ENCODE assay signal across 21 cellular contexts in genomic region chr5:142459209-142459608, GRCh38.
DNase-seq lines count a peak whose midpoint lies in the region; ATAC-seq, FAIRE-seq and TF ChIP-seq lines count a peak whose summit lies in the region.
"Had no signal": no experiment of that assay in that cellular context is flagged by ENCODE, and none has a peak within 500 bp of the region (broad histone marks: within the 10 kb centered on the region; RNA-seq: fewer than 3 reads in every experiment).

No MANE protein-coding gene starts in this region.

- no peak for TF ChIP-seq RAD21 in GM12878 (IDR thresholded peaks at IDR 0.05; ENCODE audit: insufficient read depth, low read depth, low read length)

- H3K36me3 ChIP-seq in GM23338 (ENCODE audit: insufficient read depth) (no peaks in the 10 kb centered on the region), HEK293 (ENCODE audit: control insufficient read depth in 2 of 2, insufficient read depth in 1 of 2, low read length in 2 of 2) (no peaks in the 10 kb centered on the region), GM12878 (ENCODE audit: control insufficient read depth in 2 of 2, insufficient read depth in 2 of 2, low read length in 1 of 2) (no peaks in the 10 kb centered on the region)

- ATAC-seq in GM23338, result no peak
- no peak for ATAC-seq in GM12878
- peak; percentile 20 for ATAC-seq in foreskin keratinocyte
- no peak for ATAC-seq in Right ventricle myocardium superior (ENCODE audit: poor library complexity)

- H3K79me2 ChIP-seq in GM23338 (replicated peaks; ENCODE audit: insufficient read depth) (no peaks in the 10 kb centered on the region), GM12878 (ENCODE audit: control insufficient read depth, insufficient read depth, low read length) (no peaks in the 10 kb centered on the region)

- no peak overlapping the region for H3K4me2 ChIP-seq in GM23338
- no peak overlapping the region for H3K4me2 ChIP-seq in GM12878 (ENCODE audit: control insufficient read depth, insufficient read depth)
- H3K4me2 ChIP-seq: KMS-11 had no signal

- no peak for TF ChIP-seq EP300 in GM12878 (IDR thresholded peaks at IDR 0.05; ENCODE audit: borderline replicate concordance in 1 of 2, control insufficient read depth in 1 of 2, low read depth in 2 of 2, low read length in 2 of 2)

- H3K9ac ChIP-seq in GM12878 (ENCODE audit: control insufficient read depth, insufficient read depth, low read length), result no peak overlapping the region
- H3K9ac ChIP-seq: GM23248, KMS-11 had no signal

- H3K4me1 Mint-ChIP-seq in GM23338, result peaks cover 2% of the 10 kb centered on the region; the same call in 1 of the 3 replicates

- no peak overlapping the region for H3K27ac ChIP-seq in GM23338 (ENCODE audit: low read depth)
- no peak overlapping the region for H3K27ac ChIP-seq in HEK293 (ENCODE audit: extremely low read depth, low read depth, low read length)
- no peak overlapping the region for H3K27ac ChIP-seq in GM12878 (ENCODE audit: control insufficient read depth, insufficient read depth)
- no peak overlapping the region for H3K27ac ChIP-seq in foreskin keratinocyte
- H3K27ac ChIP-seq: C4-2B, GM23248, HL-60, KMS-11 had no signal

- H2AFZ ChIP-seq in GM23338 (no peak overlapping the region), GM12878 (ENCODE audit: control insufficient read depth, low read depth, low read length) (no peak overlapping the region)
- H2AFZ ChIP-seq: GM23248 had no signal

- CTCF ChIA-PET in HEK293 (lab: Yijun Ruan, JAX) (no interaction called here), GM12878 (lab: Yijun Ruan, JAX) (no interaction called here)

- no peaks in the 10 kb centered on the region for H3F3A ChIP-seq in GM23338 (replicated peaks; ENCODE audit: low read depth)

- DNase-seq in GM23338 (ENCODE audit: low spot score) (no peak), GM12878 (ENCODE audit: low read depth, low spot score) (no peak), foreskin keratinocyte (no peak), activated T-cell treated with anti-CD3 and anti-CD28 coated beads for 4 hours (no peak), Right ventricle myocardium superior (no peak), NOMO-1 (lab: John Stamatoyannopoulos, UW; ENCODE audit: unreplicated experiment in 2 of 2) (no peak)
- DNase-seq: AML-193; Caco-2; CD4-positive, alpha-beta T cell; GM23248; H7 had no signal

- RAD21 ChIA-PET in GM12878 (lab: Charles Lee; ENCODE audit: unreplicated experiment), result no interaction called here

- SMC1A ChIA-PET in GM12878 (lab: Charles Lee; ENCODE audit: uncharacterized antibody, unreplicated experiment), result no interaction called here

- peaks cover 1% of the 10 kb centered on the region for H3K27me3 Mint-ChIP-seq in GM23338 (ENCODE audit: insufficient read depth, low read depth, poor library complexity)
- H3K27me3 Mint-ChIP-seq: CD4-positive, alpha-beta T cell had no signal

- 0 out of 2 replicates have a peak, but pooled peaks cover 3% of the 10 kb centered on the region for H3K4me1 ChIP-seq in GM23338 (ENCODE audit: insufficient read depth)
- no peaks in the 10 kb centered on the region for H3K4me1 ChIP-seq in HEK293 (ENCODE audit: control insufficient read depth, insufficient read depth, low read length)
- no peaks in the 10 kb centered on the region for H3K4me1 ChIP-seq in GM12878 (ENCODE audit: control insufficient read depth, insufficient read depth, low read length)
- no peaks in the 10 kb centered on the region for H3K4me1 ChIP-seq in foreskin keratinocyte
- H3K4me1 ChIP-seq: Caco-2 had no signal

- no TSS peak for BruUV-seq in GM12878 (replicated peaks; lab: Mats Ljungman, UMichigan)

- H4K20me1 ChIP-seq in GM23338 (replicated peaks; ENCODE audit: insufficient read depth), result no peaks in the 10 kb centered on the region
- H4K20me1 ChIP-seq in GM12878 (ENCODE audit: control insufficient read depth, insufficient read depth), result no peaks in the 10 kb centered on the region

- H3K9me3 ChIP-seq in HEK293 (ENCODE audit: control insufficient read depth, insufficient read depth, low read depth, low read length) (no peaks in the 10 kb centered on the region), GM12878 (replicated peaks; ENCODE audit: control insufficient read depth, insufficient read depth, low read length) (no peaks in the 10 kb centered on the region; the same call in 2 of the 3 replicates)

- H3K27me3 ChIP-seq in GM23338 (ENCODE audit: insufficient read depth), result no peaks in the 10 kb centered on the region
- H3K27me3 ChIP-seq in GM12878 (replicated peaks in 1 of 2; ENCODE audit: control insufficient read depth in 2 of 2, insufficient read depth in 2 of 2, low read length in 1 of 2), result peaks cover 0 to 2% of the 10 kb centered on the region in 2 experiments; a peak in 3 of 4 replicates
- H3K27me3 ChIP-seq in foreskin keratinocyte, result no peaks in the 10 kb centered on the region

- FAIRE-seq in GM12878 (lab: Jason Lieb, UNC), result no peak
- FAIRE-seq: A204.1, D721Med, G401.6, GM12892, GM18507 had no signal

- intact Hi-C loops in GM12878 (cut with micrococcal nuclease; ENCODE audit: unreplicated experiment) (no loop called here), Right ventricle myocardium superior (cut with DNase I) (no loop called here)

- WGBS in GM12878 (ENCODE audit: insufficient coverage, insufficient replicate concordance, low lambda C conversion rate, missing lambda C conversion rate), result 0% methylated on average over 1 of the region's 1 CpG

- no peak overlapping the region for H3K4me3 Mint-ChIP-seq in GM23338
- H3K4me3 Mint-ChIP-seq: CD4-positive, alpha-beta T cell; IgD-negative memory B cell had no signal

- POLR2A ChIA-PET in HEK293 (lab: Yijun Ruan, JAX), result no interaction called here
- POLR2A ChIA-PET in GM12878 (lab: Charles Lee), result no interaction called here

- no peak overlapping the region for H3K4me3 ChIP-seq in GM23338
- no peak overlapping the region for H3K4me3 ChIP-seq in HEK293 (ENCODE audit: low read depth, low read length)
- no peak overlapping the region for H3K4me3 ChIP-seq in GM12878
- H3K4me3 ChIP-seq: GM23248 had no signal

- TF ChIP-seq CTCF in GM23338 (conservative IDR thresholded peaks at IDR 0.05; ENCODE audit: low read depth in 2 of 2) (no peak), HEK293 (tag by site-specific recombination; IDR thresholded peaks at IDR 0.05) (no peak), GM12878 (IDR thresholded peaks at IDR 0.05 in 2 of 3, conservative IDR thresholded peaks at IDR 0.05 in 1 of 3; ENCODE audit: control insufficient read depth in 2 of 3, extremely low read depth in 1 of 3, insufficient read depth in 1 of 3, low read depth in 3 of 3, low read length in 3 of 3) (no peak), foreskin keratinocyte (conservative IDR thresholded peaks at IDR 0.05) (no peak)

- no peaks in the 10 kb centered on the region for H3K9me2 ChIP-seq in GM23338 (ENCODE audit: insufficient read depth)

- no peak overlapping the region for H3K27ac Mint-ChIP-seq in GM23338
- H3K27ac Mint-ChIP-seq: CD4-positive, alpha-beta T cell; IgD-negative memory B cell had no signal

- no peak for TF ChIP-seq POLR2A in GM12878 (IDR thresholded peaks at IDR 0.05; ENCODE audit: low read depth, low read length)

- H3K9me3 Mint-ChIP-seq in GM23338, result peaks cover 5% of the 10 kb centered on the region; the same call in 1 of the 3 replicates

- peaks cover 18% of the 10 kb centered on the region; the same call in 2 of the 3 replicates for H3K36me3 Mint-ChIP-seq in GM23338 (ENCODE audit: low read depth)

- in situ Hi-C loops in GM12878 (cut with MboI), result no loop called here

TF ChIP-seq in GM12878, 131 proteins besides CTCF, POLR2A, EP300 and RAD21:
- TF ChIP-seq SREBF2 (IDR thresholded peaks at IDR 0.05; ENCODE audit: low read length) (no peak), RBBP5 (conservative IDR thresholded peaks at IDR 0.05) (no peak), MYC (IDR thresholded peaks at IDR 0.05; ENCODE audit: insufficient read depth, insufficient read length, insufficient replicate concordance, low read length, severe bottlenecking) (no peak), REST (IDR thresholded peaks at IDR 0.05; ENCODE audit: low read depth, low read length) (peak; percentile 62; the same call in 1 of the 2 replicates), SPI1 (IDR thresholded peaks at IDR 0.05; ENCODE audit: borderline replicate concordance, insufficient read depth, low read depth, low read length) (no peak), ZBTB33 (IDR thresholded peaks at IDR 0.05) (no peak)
